Comparison of ENCODE assay signal across 22 cellular contexts in genomic region chr7:92028226-92028625, GRCh38.
"Had no signal": no experiment of that assay in that cellular context is flagged by ENCODE, and none has a peak within 500 bp of the region (broad histone marks: within the 10 kb centered on the region; RNA-seq: fewer than 3 reads in every experiment).

No MANE protein-coding gene starts in this region.

- DNase-seq: colonic mucosa; dermis blood vessel endothelial cell; effector memory CD4-positive, alpha-beta T cell; erythroblast; esophagus squamous epithelium; foreskin melanocyte; heart left ventricle; kidney; natural killer cell; pancreas; stimulated activated CD4-positive, alpha-beta T cell treated with anti-CD3 and anti-CD28 coated beads, Interleukin-2, amount 100 ng/mL, for 24 hours; stimulated activated CD4-positive, alpha-beta T cell treated with anti-CD3 and anti-CD28 coated beads, Interleukin-4, amount 100 ng/mL, for 24 hours; stimulated activated naive CD8-positive, alpha-beta T cell treated with anti-CD3 and anti-CD28 coated beads, Interleukin-15, Interleukin-2, amounts not matched to agents 100 U/mL and 50 U/mL, for 24 hours; substantia nigra; testis; tibial artery; upper lobe of left lung had no signal

- ATAC-seq: heart left ventricle; left lobe of liver; natural killer cell; pancreas; sciatic nerve; stimulated activated effector memory CD8-positive, alpha-beta T cell treated with anti-CD3 and anti-CD28 coated beads, Interleukin-12 subunit alpha, Interleukin-12 subunit beta, amount 100 ng/mL, for 72 hours; stimulated activated naive CD8-positive, alpha-beta T cell treated with anti-CD3 and anti-CD28 coated beads, Interleukin-15, Interleukin-2, amounts not matched to agents 100 U/mL and 50 U/mL, for 24 hours had no signal

- H3K27ac Mint-ChIP-seq: memory B cell; natural killer cell; stimulated activated effector memory CD8-positive, alpha-beta T cell treated with anti-CD3 and anti-CD28 coated beads, Interleukin-12 subunit alpha, Interleukin-12 subunit beta, amount 100 ng/mL, for 72 hours had no signal

- H3K4me3 Mint-ChIP-seq: memory B cell; natural killer cell; neural crest cell; stimulated activated effector memory CD8-positive, alpha-beta T cell treated with anti-CD3 and anti-CD28 coated beads, Interleukin-12 subunit alpha, Interleukin-12 subunit beta, amount 100 ng/mL, for 72 hours had no signal

- H3K27me3 Mint-ChIP-seq: memory B cell had no signal

- H3K9me3 Mint-ChIP-seq: memory B cell; natural killer cell; stimulated activated effector memory CD8-positive, alpha-beta T cell treated with anti-CD3 and anti-CD28 coated beads, Interleukin-12 subunit alpha, Interleukin-12 subunit beta, amount 100 ng/mL, for 72 hours had no signal

- H3K4me1 Mint-ChIP-seq: memory B cell; natural killer cell; neural crest cell; stimulated activated effector memory CD8-positive, alpha-beta T cell treated with anti-CD3 and anti-CD28 coated beads, Interleukin-12 subunit alpha, Interleukin-12 subunit beta, amount 100 ng/mL, for 72 hours had no signal
